Comparison of ENCODE assay signal across 19 cellular contexts in genomic region chr19:39109641-39110040, GRCh38. TPM values are rescaled to one million over a fixed set of nuclear protein-coding genes. Genes with fewer than 3 reads are reported as not detected.
"Had no signal": no experiment of that assay in that cellular context is flagged by ENCODE, and none has a peak within 500 bp of the region (broad histone marks: within the 10 kb centered on the region; RNA-seq: fewer than 3 reads in every experiment).

No MANE protein-coding gene starts in this region.

- H3K4me3 Mint-ChIP-seq: effector memory CD8-positive, alpha-beta T cell; naive thymus-derived CD4-positive, alpha-beta T cell; nephron; neural progenitor cell; stimulated activated memory B cell treated with anti-CD40 and anti-IgM and Interleukin-4, amounts not matched to agents 10 μg/mL and 1 μg/mL and 100 μg/mL, for 72 hours had no signal

- H3K36me3 ChIP-seq: gastrocnemius medialis, heart left ventricle, left lung, neural progenitor cell, pancreas, spleen had no signal

- H3K27ac ChIP-seq: coronary artery, gastrocnemius medialis, heart left ventricle, hepatocyte, left lung, neural progenitor cell, pancreas, skin epidermis, spleen had no signal

- H3K4me1 ChIP-seq: gastrocnemius medialis, heart left ventricle, left lung, neural progenitor cell had no signal

- H3K36me3 Mint-ChIP-seq: naive thymus-derived CD4-positive, alpha-beta T cell; neural progenitor cell; stimulated activated memory B cell treated with anti-CD40 and anti-IgM and Interleukin-4, amounts not matched to agents 10 μg/mL and 1 μg/mL and 100 μg/mL, for 72 hours had no signal

- H3K27me3 ChIP-seq: hepatocyte, neural progenitor cell, pancreas had no signal

- H3K9ac ChIP-seq: neural progenitor cell had no signal

- H3K9me3 ChIP-seq: gastrocnemius medialis, heart left ventricle, left lung, pancreas, spleen had no signal

- H3K4me3 ChIP-seq: coronary artery, gastrocnemius medialis, heart left ventricle, hepatocyte, left lung, neural progenitor cell, pancreas, skin epidermis, spleen had no signal

- H3K9me3 Mint-ChIP-seq: effector memory CD8-positive, alpha-beta T cell; naive thymus-derived CD4-positive, alpha-beta T cell; nephron; neural progenitor cell; stimulated activated memory B cell treated with anti-CD40 and anti-IgM and Interleukin-4, amounts not matched to agents 10 μg/mL and 1 μg/mL and 100 μg/mL, for 72 hours had no signal

- H3K4me2 ChIP-seq: hepatocyte, neural progenitor cell had no signal

- H2AFZ ChIP-seq: hepatocyte, neural progenitor cell had no signal

- DNase-seq: kidney had no signal

- H3K27ac Mint-ChIP-seq: effector memory CD8-positive, alpha-beta T cell; naive thymus-derived CD4-positive, alpha-beta T cell; nephron; neural progenitor cell; stimulated activated memory B cell treated with anti-CD40 and anti-IgM and Interleukin-4, amounts not matched to agents 10 μg/mL and 1 μg/mL and 100 μg/mL, for 72 hours had no signal

RNA-seq across cellular contexts. Expression of gene ACP7, which starts 25.5 kb away (rescaled TPM):
- total RNA-seq: chondrocyte; dermis blood vessel endothelial cell; gastrocnemius medialis; heart left ventricle; kidney; left cardiac atrium; left lung; lung microvascular endothelial cell; naive thymus-derived CD4-positive, alpha-beta T cell; posterior vena cava; spleen had no signal
- polyA plus RNA-seq: heart left ventricle; naive thymus-derived CD4-positive, alpha-beta T cell; spleen had no signal
